Comparison of ENCODE assay signal across 30 cellular contexts in the genomic region with DNA sequence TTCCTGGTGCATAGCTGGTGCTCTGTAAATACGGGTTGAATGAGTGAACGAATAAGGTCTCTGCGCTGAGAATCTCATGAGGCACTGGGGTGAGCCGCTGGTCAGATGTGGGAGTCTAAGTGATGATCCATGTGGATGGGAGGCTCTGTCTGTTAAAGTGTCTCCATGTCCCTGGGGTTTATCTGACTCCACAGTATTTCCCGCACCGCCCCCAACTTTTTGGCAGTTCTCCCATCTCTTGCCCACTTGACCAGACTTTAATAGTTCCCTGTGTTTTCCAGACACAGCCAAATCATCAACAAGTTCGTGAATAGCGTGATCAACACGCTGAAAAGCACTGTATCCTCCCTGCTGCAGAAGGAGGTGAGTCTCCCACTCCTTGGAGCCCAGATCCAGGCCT. TPM values are rescaled to one million over a fixed set of nuclear protein-coding genes. Genes with fewer than 3 reads are reported as not detected.
"Had no signal": no experiment of that assay in that cellular context is flagged by ENCODE, and none has a peak within 500 bp of the region (broad histone marks: within the 10 kb centered on the region; RNA-seq: fewer than 3 reads in every experiment).

No MANE protein-coding gene starts in this region.

- DNase-seq: activated CD4-positive, alpha-beta T cell treated with anti-CD3 and anti-CD28 coated beads for 4 hours; activated CD4-positive, alpha-beta T cell treated with anti-CD3 and anti-CD28 coated beads, Interleukin-2, amount 50 U/mL, for 4 hours; activated effector memory CD4-positive, alpha-beta T cell treated with Interleukin-2 at 50 U/mL for 16 hours; activated naive CD4-positive, alpha-beta T cell treated with Interleukin-2 at 50 U/mL for 16 hours; activated naive CD8-positive, alpha-beta T cell treated with anti-CD3 and anti-CD28 coated beads for 36 hours; activated T-cell treated with anti-CD3 and anti-CD28 coated beads for 4 hours; adrenal gland; aorta; body of pancreas; dermis blood vessel endothelial cell; effector CD4-positive, alpha-beta T cell; foreskin melanocyte; heart right ventricle; naive B cell; occipital lobe; right cardiac atrium; spleen; stimulated activated CD4-positive, alpha-beta T cell treated with anti-CD3 and anti-CD28 coated beads, Interleukin-2, amount 100 ng/mL, for 48 hours; stimulated activated naive CD8-positive, alpha-beta T cell treated with anti-CD3 and anti-CD28 coated beads, Interleukin-15, Interleukin-2, amounts not matched to agents 100 U/mL and 50 U/mL, for 24 hours; tibial artery; upper lobe of right lung had no signal

- ATAC-seq: body of pancreas; heart right ventricle; left lobe of liver; right cardiac atrium; stimulated activated naive CD8-positive, alpha-beta T cell treated with anti-CD3 and anti-CD28 coated beads, Interleukin-15, Interleukin-2, amounts not matched to agents 100 U/mL and 50 U/mL, for 24 hours had no signal

- H3K36me3 Mint-ChIP-seq: activated naive CD8-positive, alpha-beta T cell treated with anti-CD3 and anti-CD28 coated beads for 36 hours had no signal

- H3K4me1 Mint-ChIP-seq: activated naive CD8-positive, alpha-beta T cell treated with anti-CD3 and anti-CD28 coated beads for 36 hours; naive B cell had no signal

- H3K27ac Mint-ChIP-seq: activated naive CD8-positive, alpha-beta T cell treated with anti-CD3 and anti-CD28 coated beads for 36 hours; naive B cell had no signal

- H3K27ac ChIP-seq: adrenal gland, body of pancreas, esophagus muscularis mucosa, heart right ventricle, spleen, tibial artery, upper lobe of right lung had no signal

- H3K4me1 ChIP-seq: adrenal gland, body of pancreas, esophagus muscularis mucosa, heart right ventricle, spleen, tibial artery, upper lobe of right lung had no signal

- H3K36me3 ChIP-seq: adrenal gland, esophagus muscularis mucosa, heart right ventricle, spleen, tibial artery, upper lobe of right lung had no signal

- H3K4me3 Mint-ChIP-seq: activated naive CD8-positive, alpha-beta T cell treated with anti-CD3 and anti-CD28 coated beads for 36 hours; naive B cell had no signal

- H3K9me3 ChIP-seq: adrenal gland, body of pancreas, esophagus muscularis mucosa, heart right ventricle, tibial artery, upper lobe of right lung had no signal

- H3K9me3 Mint-ChIP-seq: activated naive CD8-positive, alpha-beta T cell treated with anti-CD3 and anti-CD28 coated beads for 36 hours had no signal

- H3K27me3 Mint-ChIP-seq: activated naive CD8-positive, alpha-beta T cell treated with anti-CD3 and anti-CD28 coated beads for 36 hours had no signal

- H3K27me3 ChIP-seq: adrenal gland, body of pancreas, esophagus muscularis mucosa, upper lobe of right lung had no signal

- H3K4me3 ChIP-seq: adrenal gland, body of pancreas, esophagus muscularis mucosa, heart right ventricle, lung, spleen, tibial artery, upper lobe of right lung had no signal

RNA-seq across cellular contexts. Expression of a gene that starts 9.9 kb away (rescaled TPM):
- total RNA-seq: activated naive CD8-positive, alpha-beta T cell treated with anti-CD3 and anti-CD28 coated beads for 36 hours; adrenal gland; aorta; body of pancreas; dermis blood vessel endothelial cell; glomerular endothelial cell; heart right ventricle; kidney epithelial cell; left lobe of liver; mesenteric fat pad; occipital lobe; right cardiac atrium; spleen; subcutaneous adipose tissue; T-helper 1 cell treated with Interleukin-12 subunit alpha and Interleukin-12 subunit beta and Interleukin-4 antibody, amounts not matched to agents 30 ng/mL and 1 ng/mL, for 36 hours; upper lobe of right lung had no signal
- polyA plus RNA-seq: adrenal gland, aorta, heart right ventricle, neural cell, right cardiac atrium, spleen had no signal

RNA-seq across cellular contexts. Expression of a gene that starts 39.3 kb away (rescaled TPM):
- total RNA-seq: activated naive CD8-positive, alpha-beta T cell treated with anti-CD3 and anti-CD28 coated beads for 36 hours; adrenal gland; aorta; body of pancreas; dermis blood vessel endothelial cell; esophagus muscularis mucosa; glomerular endothelial cell; heart right ventricle; kidney epithelial cell; left lobe of liver; lung; mesenteric fat pad; occipital lobe; right cardiac atrium; spleen; subcutaneous adipose tissue; T-helper 1 cell treated with Interleukin-12 subunit alpha and Interleukin-12 subunit beta and Interleukin-4 antibody, amounts not matched to agents 30 ng/mL and 1 ng/mL, for 36 hours; upper lobe of right lung had no signal
- polyA plus RNA-seq: adrenal gland, aorta, heart right ventricle, lung, neural cell, right cardiac atrium, spleen had no signal

RNA-seq across cellular contexts. Expression of a gene that starts 57.9 kb away (rescaled TPM):
- total RNA-seq: activated naive CD8-positive, alpha-beta T cell treated with anti-CD3 and anti-CD28 coated beads for 36 hours; adrenal gland; aorta; body of pancreas; dermis blood vessel endothelial cell; esophagus muscularis mucosa; glomerular endothelial cell; heart right ventricle; kidney epithelial cell; left lobe of liver; mesenteric fat pad; occipital lobe; right cardiac atrium; spleen; subcutaneous adipose tissue; T-helper 1 cell treated with Interleukin-12 subunit alpha and Interleukin-12 subunit beta and Interleukin-4 antibody, amounts not matched to agents 30 ng/mL and 1 ng/mL, for 36 hours; upper lobe of right lung had no signal
- polyA plus RNA-seq: adrenal gland, aorta, heart right ventricle, neural cell, right cardiac atrium, spleen had no signal
